ENCODE assay signal across 17 cellular contexts in the genomic region with DNA sequence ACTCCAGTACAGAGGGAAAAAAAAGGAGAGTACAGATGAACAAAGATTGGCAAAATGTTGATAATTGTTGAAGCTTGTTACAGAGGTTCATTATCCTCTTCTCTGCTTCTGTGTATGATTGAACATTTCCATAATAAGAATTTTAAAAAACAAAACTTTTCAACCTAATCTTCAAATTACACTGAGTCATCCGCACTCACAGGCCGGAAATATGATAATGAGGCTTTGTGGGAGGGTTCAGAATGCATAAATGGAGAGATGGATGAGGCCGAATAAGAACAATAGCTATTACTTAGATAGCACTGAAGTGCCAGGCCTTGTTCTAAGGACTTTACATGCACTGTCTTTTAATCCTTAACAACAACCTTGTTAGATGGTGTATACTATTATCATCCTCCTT. TPM values are rescaled to one million over a fixed set of nuclear protein-coding genes. Genes with fewer than 3 reads are reported as not detected.
DNase-seq lines count a peak whose midpoint lies in the region; ATAC-seq and TF ChIP-seq lines count a peak whose summit lies in the region.
"Had no signal": no experiment of that assay in that cellular context is flagged by ENCODE, and none has a peak within 500 bp of the region (broad histone marks: within the 10 kb centered on the region; RNA-seq: fewer than 3 reads in every experiment).

No MANE protein-coding gene starts in this region.

- no peak overlapping the region for H3K4me3 Mint-ChIP-seq in activated CD4-positive, alpha-beta memory T cell treated with anti-CD3 and anti-CD28 coated beads for 36 hours
- H3K4me3 Mint-ChIP-seq in activated CD4-positive, alpha-beta memory T cell treated with anti-CD3 and anti-CD28 coated beads, Interleukin-2, amount 10 ng/mL, durations not matched to agents 7 days and 5 days = no peak overlapping the region
- no peak overlapping the region for H3K4me3 Mint-ChIP-seq in Caco-2 (ENCODE audit: unreplicated experiment)
- H3K4me3 Mint-ChIP-seq: activated B cell treated with CpG ODN at 0.5 μM for 24 hours; activated naive CD8-positive, alpha-beta T cell treated with anti-CD3 and anti-CD28 coated beads, Interleukin-2, amount 10 ng/mL, durations not matched to agents 7 days and 5 days had no signal

- POLR2A ChIA-PET in activated CD4-positive, alpha-beta memory T cell treated with anti-CD3 and anti-CD28 coated beads for 36 hours (lab: Charles Lee) = no interaction called here
- POLR2A ChIA-PET in activated CD4-positive, alpha-beta memory T cell treated with anti-CD3 and anti-CD28 coated beads, Interleukin-2, amount 10 ng/mL, durations not matched to agents 7 days and 5 days (lab: Charles Lee) = interaction anchor here (1.6 kb wide), 1 partner anchor 34 kb away, joined by 9 read pairs; the partner anchor contains the start of gene RPS4X
- POLR2A ChIA-PET in Caco-2 (lab: Charles Lee) = no interaction called here

- BruUV-seq in Caco-2 (replicated peaks; lab: Mats Ljungman, UMichigan) = no TSS peak

- H3K36me3 Mint-ChIP-seq in activated CD4-positive, alpha-beta memory T cell treated with anti-CD3 and anti-CD28 coated beads for 36 hours = no peaks in the 10 kb centered on the region
- H3K36me3 Mint-ChIP-seq in activated CD4-positive, alpha-beta memory T cell treated with anti-CD3 and anti-CD28 coated beads, Interleukin-2, amount 10 ng/mL, durations not matched to agents 7 days and 5 days (ENCODE audit: low read depth) = no peaks in the 10 kb centered on the region
- peaks cover under 1% of the 10 kb centered on the region for H3K36me3 Mint-ChIP-seq in Caco-2 (ENCODE audit: insufficient read depth, unreplicated experiment)
- H3K36me3 Mint-ChIP-seq: activated naive CD8-positive, alpha-beta T cell treated with anti-CD3 and anti-CD28 coated beads, Interleukin-2, amount 10 ng/mL, durations not matched to agents 7 days and 5 days had no signal

- ATAC-seq in SK-N-SH treated with all-trans-retinoic acid at 6 μM for 48 hours = peak; percentile 19; the same call in 1 of the 3 replicates
- ATAC-seq: GM12878 had no signal

- H3K4me3 ChIP-seq in Caco-2 (ENCODE audit: low read depth, low read length) = no peak overlapping the region
- H3K4me3 ChIP-seq: coronary artery, GM12878, thoracic aorta had no signal

- peaks cover 8% of the 10 kb centered on the region for H3K4me1 Mint-ChIP-seq in activated CD4-positive, alpha-beta memory T cell treated with anti-CD3 and anti-CD28 coated beads for 36 hours (ENCODE audit: low read depth)
- peaks cover 13% of the 10 kb centered on the region for H3K4me1 Mint-ChIP-seq in activated CD4-positive, alpha-beta memory T cell treated with anti-CD3 and anti-CD28 coated beads, Interleukin-2, amount 10 ng/mL, durations not matched to agents 7 days and 5 days
- no peaks in the 10 kb centered on the region for H3K4me1 Mint-ChIP-seq in Caco-2 (ENCODE audit: low read depth, unreplicated experiment)

- H3K27me3 ChIP-seq in Caco-2 (replicated peaks; ENCODE audit: control insufficient read depth, insufficient read depth, low read length) = no peaks in the 10 kb centered on the region; the same call in 1 of the 2 replicates

- CTCF ChIA-PET in activated CD4-positive, alpha-beta memory T cell treated with anti-CD3 and anti-CD28 coated beads for 36 hours (lab: Charles Lee) = interaction anchor here (2.2 to 6.1 kb wide), 2 partner anchors 33 to 296 kb away, joined by 7 to 46 read pairs; partner anchors contain the start of gene RPS4X
- CTCF ChIA-PET in activated CD4-positive, alpha-beta memory T cell treated with anti-CD3 and anti-CD28 coated beads, Interleukin-2, amount 10 ng/mL, durations not matched to agents 7 days and 5 days (lab: Charles Lee) = interaction anchor here (0.9 to 3.3 kb wide), 3 partner anchors 11 to 297 kb away, joined by 3 to 21 read pairs (median 7); partner anchors contain the start of gene RPS4X
- CTCF ChIA-PET in Caco-2 (lab: Charles Lee) = no interaction called here

- no peaks in the 10 kb centered on the region for H3K4me1 ChIP-seq in Caco-2

- intact Hi-C loops in activated CD4-positive, alpha-beta memory T cell treated with anti-CD3 and anti-CD28 coated beads for 36 hours (cut with micrococcal nuclease) = no loop called here
- intact Hi-C loops in Caco-2 (cut with micrococcal nuclease; ENCODE audit: unreplicated experiment) = no loop called here

- no peak for TF ChIP-seq CTCF in Caco-2 (IDR thresholded peaks at IDR 0.05; ENCODE audit: insufficient read depth in 1 of 2, low read depth in 1 of 2, low read length in 1 of 2, severe bottlenecking in 1 of 2, unreplicated experiment in 1 of 2)

- no peaks in the 10 kb centered on the region for H3K9me3 Mint-ChIP-seq in activated CD4-positive, alpha-beta memory T cell treated with anti-CD3 and anti-CD28 coated beads for 36 hours
- H3K9me3 Mint-ChIP-seq in activated CD4-positive, alpha-beta memory T cell treated with anti-CD3 and anti-CD28 coated beads, Interleukin-2, amount 10 ng/mL, durations not matched to agents 7 days and 5 days = no peaks in the 10 kb centered on the region
- no peaks in the 10 kb centered on the region for H3K9me3 Mint-ChIP-seq in Caco-2 (ENCODE audit: unreplicated experiment)
- H3K9me3 Mint-ChIP-seq: activated B cell treated with CpG ODN at 0.5 μM for 24 hours; activated naive CD8-positive, alpha-beta T cell treated with anti-CD3 and anti-CD28 coated beads, Interleukin-2, amount 10 ng/mL, durations not matched to agents 7 days and 5 days had no signal

- H3K9me3 ChIP-seq in Caco-2 = no peaks in the 10 kb centered on the region
- H3K9me3 ChIP-seq: thoracic aorta had no signal

- H3K36me3 ChIP-seq in Caco-2 (ENCODE audit: control insufficient read depth, insufficient read depth, low read length) = no peaks in the 10 kb centered on the region
- H3K36me3 ChIP-seq: thoracic aorta had no signal

- H3K27me3 Mint-ChIP-seq in activated CD4-positive, alpha-beta memory T cell treated with anti-CD3 and anti-CD28 coated beads for 36 hours = no peaks in the 10 kb centered on the region
- H3K27me3 Mint-ChIP-seq in activated CD4-positive, alpha-beta memory T cell treated with anti-CD3 and anti-CD28 coated beads, Interleukin-2, amount 10 ng/mL, durations not matched to agents 7 days and 5 days = no peaks in the 10 kb centered on the region
- no peaks in the 10 kb centered on the region for H3K27me3 Mint-ChIP-seq in Caco-2 (ENCODE audit: insufficient read depth, unreplicated experiment)
- H3K27me3 Mint-ChIP-seq: activated B cell treated with CpG ODN at 0.5 μM for 24 hours; activated naive CD8-positive, alpha-beta T cell treated with anti-CD3 and anti-CD28 coated beads, Interleukin-2, amount 10 ng/mL, durations not matched to agents 7 days and 5 days had no signal

- H3K27ac Mint-ChIP-seq in activated CD4-positive, alpha-beta memory T cell treated with anti-CD3 and anti-CD28 coated beads for 36 hours = peak overlapping the region; percentile 18
- no peak overlapping the region for H3K27ac Mint-ChIP-seq in activated CD4-positive, alpha-beta memory T cell treated with anti-CD3 and anti-CD28 coated beads, Interleukin-2, amount 10 ng/mL, durations not matched to agents 7 days and 5 days
- no peak overlapping the region for H3K27ac Mint-ChIP-seq in Caco-2 (ENCODE audit: unreplicated experiment)
- H3K27ac Mint-ChIP-seq: activated B cell treated with CpG ODN at 0.5 μM for 24 hours; activated naive CD8-positive, alpha-beta T cell treated with anti-CD3 and anti-CD28 coated beads, Interleukin-2, amount 10 ng/mL, durations not matched to agents 7 days and 5 days had no signal

- DNase-seq in activated CD4-positive, alpha-beta memory T cell treated with anti-CD3 and anti-CD28 coated beads for 36 hours = no peak
- no peak for DNase-seq in activated CD4-positive, alpha-beta memory T cell treated with anti-CD3 and anti-CD28 coated beads, Interleukin-2, amount 10 ng/mL, durations not matched to agents 7 days and 5 days
- DNase-seq in dermis microvascular lymphatic vessel endothelial cell (ENCODE audit: low read depth in 2 of 2) (peak; percentile 18 to 63), DMS153 treated with DMSO at 0.1 percent for 48 hours (lab: John Stamatoyannopoulos, UW; ENCODE audit: unreplicated experiment) (no peak), Caco-2 (no peak), iPS-NIHi11 (ENCODE audit: low spot score) (no peak)
- no peak for DNase-seq in stimulated activated CD4-positive, alpha-beta T cell treated with anti-CD3 and anti-CD28 coated beads, Interleukin-12 subunit alpha, Interleukin-12 subunit beta, amount 100 ng/mL, for 4 hours
- DNase-seq: ACHN; activated B cell treated with CpG ODN at 0.5 μM for 24 hours; activated naive CD8-positive, alpha-beta T cell treated with anti-CD3 and anti-CD28 coated beads, Interleukin-2, amount 10 ng/mL, durations not matched to agents 7 days and 5 days; NCI-H1930; NCI-H69; posterior cingulate gyrus had no signal

RNA-seq across cellular contexts. Expression of gene ERCC6L, which starts 4.6 kb away (rescaled TPM):
- 10 to 100 TPM; 10.5 to 10.8 TPM for total RNA-seq in activated CD4-positive, alpha-beta memory T cell treated with anti-CD3 and anti-CD28 coated beads for 36 hours
- total RNA-seq in activated CD4-positive, alpha-beta memory T cell treated with anti-CD3 and anti-CD28 coated beads, Interleukin-2, amount 10 ng/mL, durations not matched to agents 7 days and 5 days = 1 to 10 TPM; 9.0 to 9.5 TPM
- 1.3 and 3.6 TPM in 2 replicates for total RNA-seq in dermis microvascular lymphatic vessel endothelial cell
- 9.7 and 10.2 TPM in 2 replicates for total RNA-seq in Caco-2 (2022)

RNA-seq across cellular contexts. Expression of gene RPS4X, which starts 33.6 kb away (rescaled TPM):
- total RNA-seq in activated CD4-positive, alpha-beta memory T cell treated with anti-CD3 and anti-CD28 coated beads for 36 hours = 1,000 to 10,000 TPM; 1,245 to 1,277 TPM
- 100 to 1,000 TPM; 808 to 834 TPM for total RNA-seq in activated CD4-positive, alpha-beta memory T cell treated with anti-CD3 and anti-CD28 coated beads, Interleukin-2, amount 10 ng/mL, durations not matched to agents 7 days and 5 days
- total RNA-seq in dermis microvascular lymphatic vessel endothelial cell = 1,024 and 1,259 TPM in 2 replicates
- 795 and 810 TPM in 2 replicates for total RNA-seq in Caco-2 (2022)

Comparison
In these comparisons a context has a peak if more than half of its experiments do, and no peak if none do; other contexts are left out.
1. DNase-seq: peak in dermis microvascular lymphatic vessel endothelial cell (2 of 2); none in activated CD4-positive, alpha-beta memory T cell treated with anti-CD3 and anti-CD28 coated beads for 36 hours (single experiment), activated CD4-positive, alpha-beta memory T cell treated with anti-CD3 and anti-CD28 coated beads, Interleukin-2, amount 10 ng/mL, durations not matched to agents 7 days and 5 days (single experiment), DMS153 treated with DMSO at 0.1 percent for 48 hours (single experiment), Caco-2 (0 of 2), stimulated activated CD4-positive, alpha-beta T cell treated with anti-CD3 and anti-CD28 coated beads, Interleukin-12 subunit alpha, Interleukin-12 subunit beta, amount 100 ng/mL, for 4 hours (single experiment) and iPS-NIHi11 (single experiment).